In genomic region chr6:53066874-53067273, GRCh38 we compare ENCODE assay signal across 8 cellular contexts. TPM values are rescaled to one million over a fixed set of nuclear protein-coding genes. Genes with fewer than 3 reads are reported as not detected.
DNase-seq lines count a peak whose midpoint lies in the region; ATAC-seq, FAIRE-seq and TF ChIP-seq lines count a peak whose summit lies in the region.

No MANE protein-coding gene starts in this region.

- WGBS in A549 (ENCODE audit: missing lambda C conversion rate), result 65% methylated on average over 2 of the region's 2 CpGs
- WGBS in H9 (ENCODE audit: extremely low coverage, insufficient read length, low lambda C conversion rate), result no CpG with 5 or more reads among the region's 2 CpGs
- WGBS in mesenchymal stem cell, result 100% methylated on average over 1 of the region's 2 CpGs

- FAIRE-seq in A549 (lab: Jason Lieb, UNC), result no peak

- H4K91ac ChIP-seq in H9 (ENCODE audit: insufficient read length, low read depth, low read length) (no peak overlapping the region), mesenchymal stem cell (ENCODE audit: low read length) (no peak overlapping the region)

- ATAC-seq in A549 (no peak), HG02571 (IDR thresholded peaks at IDR 0.05; ENCODE audit: unreplicated experiment) (no peak)
- ATAC-seq in activated naive CD8-positive, alpha-beta T cell treated with anti-CD3 and anti-CD28 coated beads, Interleukin-2, amount 10 ng/mL, durations not matched to agents 7 days and 5 days (ENCODE audit: low read depth), result no peak

- no peak for DNase-seq in A549 (ENCODE audit: low read depth in 1 of 2, low spot score in 1 of 2)
- no peak for DNase-seq in H9
- DNase-seq in activated naive CD8-positive, alpha-beta T cell treated with anti-CD3 and anti-CD28 coated beads, Interleukin-2, amount 10 ng/mL, durations not matched to agents 7 days and 5 days, result no peak
- no peak for DNase-seq in mesenchymal stem cell
- no peak for DNase-seq in ecto neural progenitor cell (ENCODE audit: low spot score)
- DNase-seq in AG08396 (ENCODE audit: low spot score), result no peak
- DNase-seq in hippocampal formation (lab: John Stamatoyannopoulos, UW), result no peak

- no peak overlapping the region for H2AFZ ChIP-seq in H9 (ENCODE audit: low read length)
- H2AFZ ChIP-seq in mesenchymal stem cell (ENCODE audit: low read depth, low read length), result no peak overlapping the region

- H3K79me2 ChIP-seq in H9 (ENCODE audit: insufficient read depth, low read length), result no peaks in the 10 kb centered on the region; the same call in 1 of the 2 replicates

- no peak overlapping the region for H3T11ph ChIP-seq in H9 (ENCODE audit: low read length)

- no peak overlapping the region for H4K8ac ChIP-seq in H9 (replicated peaks; ENCODE audit: insufficient read length, low read depth, low read length)
- H4K8ac ChIP-seq in mesenchymal stem cell (ENCODE audit: low read length), result no peak overlapping the region

- H3K56ac ChIP-seq in H9 (ENCODE audit: insufficient read length, low read depth, low read length), result no peak overlapping the region

- peaks cover 23% of the 10 kb centered on the region; the same call in 2 of the 3 replicates for H3K4me1 ChIP-seq in A549
- H3K4me1 ChIP-seq in H9 (ENCODE audit: insufficient read depth, low read length), result no peaks in the 10 kb centered on the region
- H3K4me1 ChIP-seq in mesenchymal stem cell (ENCODE audit: control insufficient read depth, insufficient read depth, low read depth, low read length), result peaks cover 3% of the 10 kb centered on the region

- no peak overlapping the region for H3K23ac ChIP-seq in H9 (ENCODE audit: insufficient read length, low read depth, low read length)
- no peak overlapping the region for H3K23ac ChIP-seq in mesenchymal stem cell (ENCODE audit: low read length in 2 of 2)

- H3K36me3 ChIP-seq in mesenchymal stem cell (ENCODE audit: control insufficient read depth in 1 of 2, insufficient read depth in 2 of 2, low read depth in 1 of 2, low read length in 2 of 2), result peaks cover 0 to 17% of the 10 kb centered on the region in 2 experiments

- no peak overlapping the region for H4K5ac ChIP-seq in H9 (ENCODE audit: insufficient read length, low read depth, low read length)

- H3K27me3 ChIP-seq in H9 (ENCODE audit: insufficient read depth, low read length) (no peaks in the 10 kb centered on the region), mesenchymal stem cell (ENCODE audit: control insufficient read depth in 1 of 2, insufficient read depth in 1 of 2, low read length in 2 of 2) (no peaks in the 10 kb centered on the region)

- H3K9ac ChIP-seq in H9 (ENCODE audit: extremely low read depth, insufficient read length, low read length) (no peak overlapping the region), mesenchymal stem cell (ENCODE audit: low read length) (peak overlapping the region; percentile 95)

- H3K79me1 ChIP-seq in H9 (ENCODE audit: insufficient read depth, low read depth, low read length, poor library complexity, severe bottlenecking) (no peaks in the 10 kb centered on the region), mesenchymal stem cell (replicated peaks; ENCODE audit: low read length, poor library complexity, severe bottlenecking) (peaks cover 11% of the 10 kb centered on the region)

- CTCF ChIA-PET in A549 (lab: Yijun Ruan, JAX), result interaction anchor here (1.0 to 4.1 kb wide), 6 partner anchors 72 to 426 kb away, joined by 3 to 16 read pairs (median 4); partner anchors contain the start of gene GSTA4

- H3K9me3 Mint-ChIP-seq in H9, result no peaks in the 10 kb centered on the region
- H3K9me3 Mint-ChIP-seq in activated naive CD8-positive, alpha-beta T cell treated with anti-CD3 and anti-CD28 coated beads, Interleukin-2, amount 10 ng/mL, durations not matched to agents 7 days and 5 days, result no peaks in the 10 kb centered on the region

- H3K9me3 ChIP-seq in A549 (no peaks in the 10 kb centered on the region), H9 (ENCODE audit: control insufficient read depth, low read depth, low read length) (no peaks in the 10 kb centered on the region), mesenchymal stem cell (ENCODE audit: control insufficient read depth, low read length) (no peaks in the 10 kb centered on the region)

- TF ChIP-seq CTCF in A549 (IDR thresholded peaks at IDR 0.05), result no peak
- no peak for TF ChIP-seq CTCF in H9 (conservative IDR thresholded peaks at IDR 0.05)

- H3K27ac Mint-ChIP-seq in H9, result no peak overlapping the region
- no peak overlapping the region for H3K27ac Mint-ChIP-seq in activated naive CD8-positive, alpha-beta T cell treated with anti-CD3 and anti-CD28 coated beads, Interleukin-2, amount 10 ng/mL, durations not matched to agents 7 days and 5 days

- H4K20me1 ChIP-seq in H9 (ENCODE audit: control insufficient read depth, insufficient read depth, insufficient read length), result no peaks in the 10 kb centered on the region

- peaks cover 1 to 3% (median 2%) of the 10 kb centered on the region in 3 experiments; a peak in 4 of 7 replicates for H3K36me3 Mint-ChIP-seq in H9 (ENCODE audit: insufficient read depth in 1 of 3, low read depth in 3 of 3)
- H3K36me3 Mint-ChIP-seq in activated naive CD8-positive, alpha-beta T cell treated with anti-CD3 and anti-CD28 coated beads, Interleukin-2, amount 10 ng/mL, durations not matched to agents 7 days and 5 days, result peaks cover 1% of the 10 kb centered on the region

- H2BK12ac ChIP-seq in H9 (ENCODE audit: insufficient read length, low read depth, low read length) (no peak overlapping the region), mesenchymal stem cell (ENCODE audit: low read length in 2 of 2) (no peak overlapping the region)

- H3K4me1 Mint-ChIP-seq in H9, result peaks cover 15 to 17% of the 10 kb centered on the region in 2 experiments
- H3K4me1 Mint-ChIP-seq in activated naive CD8-positive, alpha-beta T cell treated with anti-CD3 and anti-CD28 coated beads, Interleukin-2, amount 10 ng/mL, durations not matched to agents 7 days and 5 days, result peaks cover 28% of the 10 kb centered on the region

- H3K4ac ChIP-seq in H9 (ENCODE audit: low read depth, low read length), result no peak overlapping the region
- H3K4ac ChIP-seq in mesenchymal stem cell (ENCODE audit: low read depth in 1 of 2, low read length in 2 of 2), result no peak overlapping the region

- no peaks in the 10 kb centered on the region; the same call in 1 of the 2 replicates for H3K27me3 Mint-ChIP-seq in H9 (ENCODE audit: low read depth)
- no peaks in the 10 kb centered on the region for H3K27me3 Mint-ChIP-seq in activated naive CD8-positive, alpha-beta T cell treated with anti-CD3 and anti-CD28 coated beads, Interleukin-2, amount 10 ng/mL, durations not matched to agents 7 days and 5 days

- H2BK20ac ChIP-seq in H9 (ENCODE audit: low read depth, low read length, poor library complexity, severe bottlenecking), result no peak overlapping the region

- H3K23me2 ChIP-seq in H9 (ENCODE audit: insufficient read length, low read depth, low read length, poor library complexity, severe bottlenecking), result peaks cover 5% of the 10 kb centered on the region

- no peak for TF ChIP-seq RAD21 in A549 (conservative IDR thresholded peaks at IDR 0.05 in 1 of 2, IDR thresholded peaks at IDR 0.05 in 1 of 2)

- H2BK15ac ChIP-seq in H9 (ENCODE audit: low read depth, low read length), result no peak overlapping the region
- H2BK15ac ChIP-seq in mesenchymal stem cell (ENCODE audit: low read depth, poor library complexity, severe bottlenecking), result no peak overlapping the region

- H3K27ac ChIP-seq in A549, result no peak overlapping the region
- no peak overlapping the region for H3K27ac ChIP-seq in H9 (ENCODE audit: insufficient read length, low read depth, low read length)
- no peak overlapping the region for H3K27ac ChIP-seq in mesenchymal stem cell (ENCODE audit: low read length, poor library complexity, severe bottlenecking)

- no peak overlapping the region for H3K4me3 ChIP-seq in A549
- peak overlapping the region in 1 of 2 experiments; percentile 97 for H3K4me3 ChIP-seq in mesenchymal stem cell (ENCODE audit: insufficient read depth in 1 of 2, low read depth in 1 of 2, low read length in 2 of 2)

- no peak for TF ChIP-seq POLR2A in A549 (IDR thresholded peaks at IDR 0.05; ENCODE audit: low read length)

- POLR2A ChIA-PET in A549 (lab: Yijun Ruan, JAX), result no interaction called here
- POLR2A ChIA-PET in activated naive CD8-positive, alpha-beta T cell treated with anti-CD3 and anti-CD28 coated beads, Interleukin-2, amount 10 ng/mL, durations not matched to agents 7 days and 5 days (lab: Charles Lee), result interaction anchor here (1.2 to 2.7 kb wide), 3 partner anchors 54 to 277 kb away, joined by 3 to 11 read pairs (median 4); partner anchors contain the start of gene GSTA4

- TF ChIP-seq EP300 in A549 (IDR thresholded peaks at IDR 0.05), result no peak

- H3K18ac ChIP-seq in H9 (ENCODE audit: insufficient read length, low read depth, low read length), result no peak overlapping the region
- H3K18ac ChIP-seq in mesenchymal stem cell (ENCODE audit: low read depth in 1 of 2, low read length in 2 of 2), result no peak overlapping the region

- H3K4me2 ChIP-seq in A549 (peak overlapping the region; percentile 96), H9 (ENCODE audit: insufficient read depth, insufficient read length, low read length) (no peak overlapping the region), mesenchymal stem cell (ENCODE audit: low read length, poor library complexity, severe bottlenecking) (peak overlapping the region; percentile 29)

- no peak overlapping the region for H2AK5ac ChIP-seq in H9 (ENCODE audit: insufficient read length, low read length)
- H2AK5ac ChIP-seq in mesenchymal stem cell (ENCODE audit: low read length, severe bottlenecking), result no peak overlapping the region

- no peak overlapping the region for H2BK5ac ChIP-seq in H9 (ENCODE audit: insufficient read length, low read length)
- no peak overlapping the region for H2BK5ac ChIP-seq in mesenchymal stem cell (ENCODE audit: low read depth, low read length, poor library complexity, severe bottlenecking)

- no peak overlapping the region for H2BK120ac ChIP-seq in H9 (ENCODE audit: low read depth, low read length, poor library complexity, severe bottlenecking)
- no peak overlapping the region for H2BK120ac ChIP-seq in mesenchymal stem cell (ENCODE audit: low read depth, low read length)

- H3K14ac ChIP-seq in H9 (ENCODE audit: insufficient read depth, low read length), result no peak overlapping the region
- H3K14ac ChIP-seq in mesenchymal stem cell (ENCODE audit: low read length in 2 of 2), result no peak overlapping the region

- peak overlapping the region; percentile 98 to 99; a peak in 3 of 5 replicates for H3K4me3 Mint-ChIP-seq in H9
- H3K4me3 Mint-ChIP-seq in activated naive CD8-positive, alpha-beta T cell treated with anti-CD3 and anti-CD28 coated beads, Interleukin-2, amount 10 ng/mL, durations not matched to agents 7 days and 5 days, result peak overlapping the region; percentile 48

RNA-seq across cellular contexts. Expression of gene FBXO9, which starts 1.7 kb away (rescaled TPM):
- polyA plus RNA-seq in A549 (2011; rRNA removed), result 67.6 and 72.1 TPM in 2 replicates
- polyA plus RNA-seq in A549 (2012; cell fraction: cytosol; rRNA removed), result 35.5 and 39.3 TPM in 2 replicates
- 52.1 and 80.7 TPM in 2 replicates for polyA plus RNA-seq in A549 (2012; cell fraction: nucleus; rRNA removed)
- polyA plus RNA-seq in A549 (2017; fragmentation: RNase III; extraction: RNeasy Plus Mini Kit Qiagen cat#74134 plus additional on column Dnase treatment), result 30.2 to 34.0 TPM (median 32.1 TPM) in 3 replicates
- polyA minus RNA-seq in A549 (2011; rRNA and poly(A)+ RNA removed), result 39.6 and 46.9 TPM in 2 replicates
- total RNA-seq in H9 (2021), result 62.5 and 68.4 TPM in 2 replicates
- 10 to 100 TPM; 70.3 to 74.7 TPM for total RNA-seq in activated naive CD8-positive, alpha-beta T cell treated with anti-CD3 and anti-CD28 coated beads, Interleukin-2, amount 10 ng/mL, durations not matched to agents 7 days and 5 days
- polyA plus RNA-seq in mesenchymal stem cell (2013, experiment 1 of 2), result 47.0 TPM
- polyA plus RNA-seq in mesenchymal stem cell (2013, experiment 2 of 2), result 49.2 TPM

RNA-seq across cellular contexts. Expression of gene CILK1, which starts 5.2 kb away (rescaled TPM):
- 7.4 and 7.9 TPM in 2 replicates for polyA plus RNA-seq in A549 (2011; rRNA removed)
- 1.6 and 2.1 TPM in 2 replicates for polyA plus RNA-seq in A549 (2012; cell fraction: cytosol; rRNA removed)
- 0.86 and 1.3 TPM in 2 replicates for polyA plus RNA-seq in A549 (2012; cell fraction: nucleus; rRNA removed)
- 1.8 to 2.1 TPM (median 1.9 TPM) in 3 replicates for polyA plus RNA-seq in A549 (2017; fragmentation: RNase III; extraction: RNeasy Plus Mini Kit Qiagen cat#74134 plus additional on column Dnase treatment)
- polyA minus RNA-seq in A549 (2011; rRNA and poly(A)+ RNA removed), result 5.1 and 5.4 TPM in 2 replicates
- total RNA-seq in H9 (2021), result 7.3 and 7.7 TPM in 2 replicates
- 1 to 10 TPM; 6.9 to 7.0 TPM for total RNA-seq in activated naive CD8-positive, alpha-beta T cell treated with anti-CD3 and anti-CD28 coated beads, Interleukin-2, amount 10 ng/mL, durations not matched to agents 7 days and 5 days
- 12.2 TPM for polyA plus RNA-seq in mesenchymal stem cell (2013, experiment 1 of 2)
- polyA plus RNA-seq in mesenchymal stem cell (2013, experiment 2 of 2), result 12.6 TPM
